ENCODE assay signal across 18 cellular contexts in genomic region chr16:87948735-87949070, GRCh38. TPM values are rescaled to one million over a fixed set of nuclear protein-coding genes. Genes with fewer than 3 reads are reported as not detected.
DNase-seq lines count a peak whose midpoint lies in the region; ATAC-seq and TF ChIP-seq lines count a peak whose summit lies in the region.
"Had no signal": no experiment of that assay in that cellular context is flagged by ENCODE, and none has a peak within 500 bp of the region (broad histone marks: within the 10 kb centered on the region; RNA-seq: fewer than 3 reads in every experiment).

No MANE protein-coding gene starts in this region.

- H2BK5ac ChIP-seq in neuronal stem cell (ENCODE audit: low read length): no peak overlapping the region

- WGBS in neuronal stem cell (ENCODE audit: extremely low coverage in 2 of 2, insufficient read length in 2 of 2, insufficient replicate concordance in 1 of 2), 2 donors: no CpG with 5 or more reads among the region's 5 CpGs

- H3K27me3 ChIP-seq in neuronal stem cell (ENCODE audit: control insufficient read depth in 3 of 3, insufficient read depth in 3 of 3, low read depth in 1 of 3, low read length in 3 of 3): no peaks in the 10 kb centered on the region

- peaks cover 6 to 11% of the 10 kb centered on the region in 2 donors for H3K4me1 ChIP-seq in neuronal stem cell (ENCODE audit: control insufficient read depth in 2 of 2, insufficient read depth in 1 of 2, low read depth in 1 of 2, low read length in 2 of 2)

- H3K4me3 ChIP-seq in neuronal stem cell (ENCODE audit: low read length in 2 of 2): no peak overlapping the region
- H3K4me3 ChIP-seq: skin epidermis had no signal

- no peak overlapping the region for H3K9ac ChIP-seq in neuronal stem cell (ENCODE audit: low read depth, low read length, poor library complexity)
- H3K9ac ChIP-seq: parathyroid adenoma had no signal

- H3K36me3 ChIP-seq in neuronal stem cell (replicated peaks in 1 of 2; ENCODE audit: control insufficient read depth in 2 of 2, insufficient read depth in 2 of 2, low read length in 2 of 2): peaks cover 2 to 10% of the 10 kb centered on the region in 2 donors

- ATAC-seq in stimulated activated naive CD8-positive, alpha-beta T cell treated with anti-CD3 and anti-CD28 coated beads, Interleukin-15, Interleukin-2, amounts not matched to agents 100 U/mL and 50 U/mL, for 24 hours: no peak
- ATAC-seq in GM18505 (IDR thresholded peaks at IDR 0.05; ENCODE audit: unreplicated experiment): no peak
- ATAC-seq: left colon had no signal

- no peak overlapping the region for H2AK5ac ChIP-seq in neuronal stem cell (ENCODE audit: low read depth, low read length)

- H3K4ac ChIP-seq in neuronal stem cell (ENCODE audit: low read length): no peak overlapping the region

- no peak overlapping the region for H3K27ac ChIP-seq in neuronal stem cell (replicated peaks; ENCODE audit: low read length)

- no peak overlapping the region for H2BK120ac ChIP-seq in neuronal stem cell (ENCODE audit: low read depth, low read length)

- H3K14ac ChIP-seq in neuronal stem cell (ENCODE audit: low read length): no peak overlapping the region

- H3K18ac ChIP-seq in neuronal stem cell (ENCODE audit: low read length): no peak overlapping the region

- no peak overlapping the region for H4K8ac ChIP-seq in neuronal stem cell (ENCODE audit: low read depth, low read length)

- H3K9me3 ChIP-seq in neuronal stem cell (replicated peaks in 1 of 2; ENCODE audit: control insufficient read depth in 2 of 2, insufficient read depth in 1 of 2, low read depth in 1 of 2, low read length in 2 of 2): no peaks in the 10 kb centered on the region

- TF ChIP-seq CTCF in brain (conservative IDR thresholded peaks at IDR 0.05): no peak

- H3K4me1 Mint-ChIP-seq in stimulated activated naive CD8-positive, alpha-beta T cell treated with anti-CD3 and anti-CD28 coated beads, Interleukin-15, Interleukin-2, amounts not matched to agents 100 ng/mL and 50 ng/mL, for 24 hours (ENCODE audit: low read depth): peaks cover 39% of the 10 kb centered on the region
- H3K4me1 Mint-ChIP-seq in brain: peaks cover 43% of the 10 kb centered on the region

- DNase-seq in stimulated activated naive CD8-positive, alpha-beta T cell treated with anti-CD3 and anti-CD28 coated beads, Interleukin-15, Interleukin-2, amounts not matched to agents 100 U/mL and 50 U/mL, for 24 hours: no peak
- no peak for DNase-seq in neuronal stem cell (ENCODE audit: low spot score)
- DNase-seq in SIG-M5 treated with dmso at 0.1 percent for 504 hours (lab: John Stamatoyannopoulos, UW; ENCODE audit: unreplicated experiment): no peak
- DNase-seq in activated gamma-delta T cell treated with Interleukin-2 at 50 U/mL for 16 hours: no peak
- DNase-seq in activated CD8-positive, alpha-beta memory T cell treated with anti-CD3 and anti-CD28 coated beads for 24 hours: no peak
- DNase-seq: activated CD4-positive, CD25-positive, alpha-beta regulatory T cell; GDM1; hippocampal formation; left colon; NCI-H1436; stimulated activated naive CD4-positive, alpha-beta T cell had no signal

- TF ChIP-seq POLR2A in GM18505 (IDR thresholded peaks at IDR 0.05; ENCODE audit: borderline replicate concordance, extremely low read depth, insufficient read depth, insufficient read length): no peak

- no peaks in the 10 kb centered on the region for H3K9me3 Mint-ChIP-seq in stimulated activated naive CD8-positive, alpha-beta T cell treated with anti-CD3 and anti-CD28 coated beads, Interleukin-15, Interleukin-2, amounts not matched to agents 100 ng/mL and 50 ng/mL, for 24 hours
- H3K9me3 Mint-ChIP-seq in brain: peaks cover 0 to 5% (median 0%) of the 10 kb centered on the region in 5 experiments
- H3K9me3 Mint-ChIP-seq: central memory CD8-positive, alpha-beta T cell; endodermal cell had no signal

- H3K36me3 Mint-ChIP-seq in stimulated activated naive CD8-positive, alpha-beta T cell treated with anti-CD3 and anti-CD28 coated beads, Interleukin-15, Interleukin-2, amounts not matched to agents 100 ng/mL and 50 ng/mL, for 24 hours (ENCODE audit: low read depth): peaks cover 12% of the 10 kb centered on the region
- H3K36me3 Mint-ChIP-seq in brain: no peaks in the 10 kb centered on the region

- no peak overlapping the region for H2BK12ac ChIP-seq in neuronal stem cell (ENCODE audit: low read length)

- H2AFZ ChIP-seq in neuronal stem cell (ENCODE audit: low read length): peak overlapping the region; percentile 61

- no peak overlapping the region for H3K4me3 Mint-ChIP-seq in stimulated activated naive CD8-positive, alpha-beta T cell treated with anti-CD3 and anti-CD28 coated beads, Interleukin-15, Interleukin-2, amounts not matched to agents 100 ng/mL and 50 ng/mL, for 24 hours
- no peak overlapping the region for H3K4me3 Mint-ChIP-seq in brain
- H3K4me3 Mint-ChIP-seq: central memory CD8-positive, alpha-beta T cell; endodermal cell had no signal

- no peak overlapping the region for H2BK15ac ChIP-seq in neuronal stem cell (ENCODE audit: low read length)

- H3K27ac Mint-ChIP-seq in stimulated activated naive CD8-positive, alpha-beta T cell treated with anti-CD3 and anti-CD28 coated beads, Interleukin-15, Interleukin-2, amounts not matched to agents 100 ng/mL and 50 ng/mL, for 24 hours: peak overlapping the region; percentile 29
- H3K27ac Mint-ChIP-seq in brain: peak overlapping the region in 3 of 5 experiments; percentile 23 to 66 (median 36)
- H3K27ac Mint-ChIP-seq: endodermal cell had no signal

- H3K23ac ChIP-seq in neuronal stem cell (ENCODE audit: low read depth, low read length, poor library complexity): no peak overlapping the region

- no peaks in the 10 kb centered on the region for H3K27me3 Mint-ChIP-seq in stimulated activated naive CD8-positive, alpha-beta T cell treated with anti-CD3 and anti-CD28 coated beads, Interleukin-15, Interleukin-2, amounts not matched to agents 100 ng/mL and 50 ng/mL, for 24 hours
- peaks cover 3% of the 10 kb centered on the region for H3K27me3 Mint-ChIP-seq in brain

- no peak overlapping the region for H3K4me2 ChIP-seq in neuronal stem cell (ENCODE audit: insufficient read depth, low read length, poor library complexity, severe bottlenecking)

- H3K79me1 ChIP-seq in neuronal stem cell (ENCODE audit: low read depth, low read length): peaks cover 6% of the 10 kb centered on the region

- H4K91ac ChIP-seq in neuronal stem cell (ENCODE audit: low read depth, low read length, poor library complexity): no peak overlapping the region

RNA-seq across cellular contexts. Expression of gene BANP, which starts 2.5 kb away (rescaled TPM):
- 27.1 TPM for polyA plus RNA-seq in brain (ENCODE audit: insufficient read depth, low read depth, low replicate concordance)
- 22.7 TPM for polyA plus RNA-seq in neuronal stem cell (2013, experiment 1 of 2)
- 22.7 TPM for polyA plus RNA-seq in neuronal stem cell (2013, experiment 2 of 2)

RNA-seq across cellular contexts. Expression of gene CA5A, which starts 12.4 kb away (rescaled TPM):
- polyA plus RNA-seq in brain (ENCODE audit: insufficient read depth, low read depth, low replicate concordance): 0.54 TPM
- polyA plus RNA-seq in neuronal stem cell (2013, experiment 1 of 2): not detected
- not detected for polyA plus RNA-seq in neuronal stem cell (2013, experiment 2 of 2)
